3 cellular contexts compared by ENCODE assay signal in the genomic region with DNA sequence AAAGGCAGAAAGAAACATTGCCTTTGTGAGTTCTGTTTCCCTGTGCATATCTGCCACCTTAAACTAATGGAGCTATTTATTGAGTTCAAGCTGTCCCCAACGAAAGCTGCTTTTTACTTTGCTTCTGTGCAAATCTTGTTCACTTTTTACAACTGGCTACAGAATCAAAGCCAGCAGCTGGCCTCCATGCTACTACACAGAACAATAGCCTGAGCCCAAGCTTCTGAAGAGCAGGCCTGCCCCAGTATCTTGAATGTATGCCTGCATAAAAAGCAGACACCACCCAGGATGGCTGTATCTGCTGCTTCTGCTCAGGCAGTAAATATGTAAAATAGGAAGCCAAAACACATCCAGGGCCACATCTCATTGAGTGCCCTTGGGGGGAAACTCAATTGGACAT.
TF ChIP-seq lines count a peak whose summit lies in the region.

No MANE protein-coding gene starts in this region.

TF ChIP-seq in SK-N-SH, 30 proteins besides CTCF, POLR2A, EP300 and RAD21 (continued from another document):
- TF ChIP-seq, protein P1, sequence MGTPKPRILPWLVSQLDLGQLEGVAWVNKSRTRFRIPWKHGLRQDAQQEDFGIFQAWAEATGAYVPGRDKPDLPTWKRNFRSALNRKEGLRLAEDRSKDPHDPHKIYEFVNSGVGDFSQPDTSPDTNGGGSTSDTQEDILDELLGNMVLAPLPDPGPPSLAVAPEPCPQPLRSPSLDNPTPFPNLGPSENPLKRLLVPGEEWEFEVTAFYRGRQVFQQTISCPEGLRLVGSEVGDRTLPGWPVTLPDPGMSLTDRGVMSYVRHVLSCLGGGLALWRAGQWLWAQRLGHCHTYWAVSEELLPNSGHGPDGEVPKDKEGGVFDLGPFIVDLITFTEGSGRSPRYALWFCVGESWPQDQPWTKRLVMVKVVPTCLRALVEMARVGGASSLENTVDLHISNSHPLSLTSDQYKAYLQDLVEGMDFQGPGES (IDR thresholded peaks at IDR 0.05; ENCODE audit: low read depth, low read length): no peak
- TF ChIP-seq EZH2phosphoT487 (IDR thresholded peaks at IDR 0.05; ENCODE audit: borderline replicate concordance, low read depth): no peak
- TF ChIP-seq GATA2 (CRISPR knock-in tag; IDR thresholded peaks at IDR 0.05): no peak

TF ChIP-seq in SK-N-SH treated with all-trans-retinoic acid at 6 μM for 48 hours, 23 proteins besides CTCF, POLR2A, EP300 and RAD21 (continued from another document):
- TF ChIP-seq, protein P2, sequence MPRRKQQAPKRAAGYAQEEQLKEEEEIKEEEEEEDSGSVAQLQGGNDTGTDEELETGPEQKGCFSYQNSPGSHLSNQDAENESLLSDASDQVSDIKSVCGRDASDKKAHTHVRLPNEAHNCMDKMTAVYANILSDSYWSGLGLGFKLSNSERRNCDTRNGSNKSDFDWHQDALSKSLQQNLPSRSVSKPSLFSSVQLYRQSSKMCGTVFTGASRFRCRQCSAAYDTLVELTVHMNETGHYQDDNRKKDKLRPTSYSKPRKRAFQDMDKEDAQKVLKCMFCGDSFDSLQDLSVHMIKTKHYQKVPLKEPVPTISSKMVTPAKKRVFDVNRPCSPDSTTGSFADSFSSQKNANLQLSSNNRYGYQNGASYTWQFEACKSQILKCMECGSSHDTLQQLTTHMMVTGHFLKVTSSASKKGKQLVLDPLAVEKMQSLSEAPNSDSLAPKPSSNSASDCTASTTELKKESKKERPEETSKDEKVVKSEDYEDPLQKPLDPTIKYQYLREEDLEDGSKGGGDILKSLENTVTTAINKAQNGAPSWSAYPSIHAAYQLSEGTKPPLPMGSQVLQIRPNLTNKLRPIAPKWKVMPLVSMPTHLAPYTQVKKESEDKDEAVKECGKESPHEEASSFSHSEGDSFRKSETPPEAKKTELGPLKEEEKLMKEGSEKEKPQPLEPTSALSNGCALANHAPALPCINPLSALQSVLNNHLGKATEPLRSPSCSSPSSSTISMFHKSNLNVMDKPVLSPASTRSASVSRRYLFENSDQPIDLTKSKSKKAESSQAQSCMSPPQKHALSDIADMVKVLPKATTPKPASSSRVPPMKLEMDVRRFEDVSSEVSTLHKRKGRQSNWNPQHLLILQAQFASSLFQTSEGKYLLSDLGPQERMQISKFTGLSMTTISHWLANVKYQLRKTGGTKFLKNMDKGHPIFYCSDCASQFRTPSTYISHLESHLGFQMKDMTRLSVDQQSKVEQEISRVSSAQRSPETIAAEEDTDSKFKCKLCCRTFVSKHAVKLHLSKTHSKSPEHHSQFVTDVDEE (CRISPR knock-in tag; IDR thresholded peaks at IDR 0.05): no peak
- no peak for TF ChIP-seq TCF4 (CRISPR knock-in tag; IDR thresholded peaks at IDR 0.05; ENCODE audit: borderline replicate concordance)
- no peak for TF ChIP-seq ESRRG (CRISPR knock-in tag; IDR thresholded peaks at IDR 0.05)
- TF ChIP-seq, protein P3, sequence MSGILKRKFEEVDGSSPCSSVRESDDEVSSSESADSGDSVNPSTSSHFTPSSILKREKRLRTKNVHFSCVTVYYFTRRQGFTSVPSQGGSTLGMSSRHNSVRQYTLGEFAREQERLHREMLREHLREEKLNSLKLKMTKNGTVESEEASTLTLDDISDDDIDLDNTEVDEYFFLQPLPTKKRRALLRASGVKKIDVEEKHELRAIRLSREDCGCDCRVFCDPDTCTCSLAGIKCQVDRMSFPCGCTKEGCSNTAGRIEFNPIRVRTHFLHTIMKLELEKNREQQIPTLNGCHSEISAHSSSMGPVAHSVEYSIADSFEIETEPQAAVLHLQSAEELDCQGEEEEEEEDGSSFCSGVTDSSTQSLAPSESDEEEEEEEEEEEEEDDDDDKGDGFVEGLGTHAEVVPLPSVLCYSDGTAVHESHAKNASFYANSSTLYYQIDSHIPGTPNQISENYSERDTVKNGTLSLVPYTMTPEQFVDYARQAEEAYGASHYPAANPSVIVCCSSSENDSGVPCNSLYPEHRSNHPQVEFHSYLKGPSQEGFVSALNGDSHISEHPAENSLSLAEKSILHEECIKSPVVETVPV (CRISPR knock-in tag; IDR thresholded peaks at IDR 0.05): no peak
- TF ChIP-seq, protein P4, sequence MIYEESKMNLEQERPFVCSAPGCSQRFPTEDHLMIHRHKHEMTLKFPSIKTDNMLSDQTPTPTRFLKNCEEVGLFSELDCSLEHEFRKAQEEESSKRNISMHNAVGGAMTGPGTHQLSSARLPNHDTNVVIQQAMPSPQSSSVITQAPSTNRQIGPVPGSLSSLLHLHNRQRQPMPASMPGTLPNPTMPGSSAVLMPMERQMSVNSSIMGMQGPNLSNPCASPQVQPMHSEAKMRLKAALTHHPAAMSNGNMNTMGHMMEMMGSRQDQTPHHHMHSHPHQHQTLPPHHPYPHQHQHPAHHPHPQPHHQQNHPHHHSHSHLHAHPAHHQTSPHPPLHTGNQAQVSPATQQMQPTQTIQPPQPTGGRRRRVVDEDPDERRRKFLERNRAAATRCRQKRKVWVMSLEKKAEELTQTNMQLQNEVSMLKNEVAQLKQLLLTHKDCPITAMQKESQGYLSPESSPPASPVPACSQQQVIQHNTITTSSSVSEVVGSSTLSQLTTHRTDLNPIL (CRISPR knock-in tag; IDR thresholded peaks at IDR 0.05; ENCODE audit: low read depth): no peak
- TF ChIP-seq, protein P5, sequence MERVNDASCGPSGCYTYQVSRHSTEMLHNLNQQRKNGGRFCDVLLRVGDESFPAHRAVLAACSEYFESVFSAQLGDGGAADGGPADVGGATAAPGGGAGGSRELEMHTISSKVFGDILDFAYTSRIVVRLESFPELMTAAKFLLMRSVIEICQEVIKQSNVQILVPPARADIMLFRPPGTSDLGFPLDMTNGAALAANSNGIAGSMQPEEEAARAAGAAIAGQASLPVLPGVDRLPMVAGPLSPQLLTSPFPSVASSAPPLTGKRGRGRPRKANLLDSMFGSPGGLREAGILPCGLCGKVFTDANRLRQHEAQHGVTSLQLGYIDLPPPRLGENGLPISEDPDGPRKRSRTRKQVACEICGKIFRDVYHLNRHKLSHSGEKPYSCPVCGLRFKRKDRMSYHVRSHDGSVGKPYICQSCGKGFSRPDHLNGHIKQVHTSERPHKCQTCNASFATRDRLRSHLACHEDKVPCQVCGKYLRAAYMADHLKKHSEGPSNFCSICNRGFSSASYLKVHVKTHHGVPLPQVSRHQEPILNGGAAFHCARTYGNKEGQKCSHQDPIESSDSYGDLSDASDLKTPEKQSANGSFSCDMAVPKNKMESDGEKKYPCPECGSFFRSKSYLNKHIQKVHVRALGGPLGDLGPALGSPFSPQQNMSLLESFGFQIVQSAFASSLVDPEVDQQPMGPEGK (CRISPR knock-in tag; IDR thresholded peaks at IDR 0.05; ENCODE audit: borderline replicate concordance): no peak
- TF ChIP-seq ZNF565 (CRISPR knock-in tag; conservative IDR thresholded peaks at IDR 0.05; ENCODE audit: low read depth): no peak
- TF ChIP-seq ZFP30 (CRISPR knock-in tag; IDR thresholded peaks at IDR 0.05): no peak

TF ChIP-seq in WTC11, 78 proteins besides CTCF, POLR2A, EP300 and RAD21 (continued from another document):
- TF ChIP-seq, protein P6, sequence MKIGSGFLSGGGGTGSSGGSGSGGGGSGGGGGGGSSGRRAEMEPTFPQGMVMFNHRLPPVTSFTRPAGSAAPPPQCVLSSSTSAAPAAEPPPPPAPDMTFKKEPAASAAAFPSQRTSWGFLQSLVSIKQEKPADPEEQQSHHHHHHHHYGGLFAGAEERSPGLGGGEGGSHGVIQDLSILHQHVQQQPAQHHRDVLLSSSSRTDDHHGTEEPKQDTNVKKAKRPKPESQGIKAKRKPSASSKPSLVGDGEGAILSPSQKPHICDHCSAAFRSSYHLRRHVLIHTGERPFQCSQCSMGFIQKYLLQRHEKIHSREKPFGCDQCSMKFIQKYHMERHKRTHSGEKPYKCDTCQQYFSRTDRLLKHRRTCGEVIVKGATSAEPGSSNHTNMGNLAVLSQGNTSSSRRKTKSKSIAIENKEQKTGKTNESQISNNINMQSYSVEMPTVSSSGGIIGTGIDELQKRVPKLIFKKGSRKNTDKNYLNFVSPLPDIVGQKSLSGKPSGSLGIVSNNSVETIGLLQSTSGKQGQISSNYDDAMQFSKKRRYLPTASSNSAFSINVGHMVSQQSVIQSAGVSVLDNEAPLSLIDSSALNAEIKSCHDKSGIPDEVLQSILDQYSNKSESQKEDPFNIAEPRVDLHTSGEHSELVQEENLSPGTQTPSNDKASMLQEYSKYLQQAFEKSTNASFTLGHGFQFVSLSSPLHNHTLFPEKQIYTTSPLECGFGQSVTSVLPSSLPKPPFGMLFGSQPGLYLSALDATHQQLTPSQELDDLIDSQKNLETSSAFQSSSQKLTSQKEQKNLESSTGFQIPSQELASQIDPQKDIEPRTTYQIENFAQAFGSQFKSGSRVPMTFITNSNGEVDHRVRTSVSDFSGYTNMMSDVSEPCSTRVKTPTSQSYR (CRISPR knock-in tag; IDR thresholded peaks at IDR 0.05): no peak
- TF ChIP-seq FOXJ3 (CRISPR knock-in tag; IDR thresholded peaks at IDR 0.05; ENCODE audit: borderline replicate concordance) (no peak), ZNF263 (CRISPR knock-in tag; IDR thresholded peaks at IDR 0.05; ENCODE audit: low read depth) (no peak), TP53 (CRISPR knock-in tag; IDR thresholded peaks at IDR 0.05) (no peak), TEAD4 (CRISPR knock-in tag; IDR thresholded peaks at IDR 0.05) (no peak), TCF7 (CRISPR knock-in tag; IDR thresholded peaks at IDR 0.05; ENCODE audit: low read depth) (no peak), PRRX2 (CRISPR knock-in tag; IDR thresholded peaks at IDR 0.05) (no peak), NFYB (CRISPR knock-in tag; conservative IDR thresholded peaks at IDR 0.05; ENCODE audit: low read depth) (no peak), OVOL2 (CRISPR knock-in tag; IDR thresholded peaks at IDR 0.05; ENCODE audit: borderline replicate concordance) (no peak), NR1H2 (CRISPR knock-in tag; IDR thresholded peaks at IDR 0.05) (no peak), HMGA2 (CRISPR knock-in tag; IDR thresholded peaks at IDR 0.05) (no peak), ELF4 (CRISPR knock-in tag; IDR thresholded peaks at IDR 0.05; ENCODE audit: low read depth) (no peak)
- TF ChIP-seq, protein P7, sequence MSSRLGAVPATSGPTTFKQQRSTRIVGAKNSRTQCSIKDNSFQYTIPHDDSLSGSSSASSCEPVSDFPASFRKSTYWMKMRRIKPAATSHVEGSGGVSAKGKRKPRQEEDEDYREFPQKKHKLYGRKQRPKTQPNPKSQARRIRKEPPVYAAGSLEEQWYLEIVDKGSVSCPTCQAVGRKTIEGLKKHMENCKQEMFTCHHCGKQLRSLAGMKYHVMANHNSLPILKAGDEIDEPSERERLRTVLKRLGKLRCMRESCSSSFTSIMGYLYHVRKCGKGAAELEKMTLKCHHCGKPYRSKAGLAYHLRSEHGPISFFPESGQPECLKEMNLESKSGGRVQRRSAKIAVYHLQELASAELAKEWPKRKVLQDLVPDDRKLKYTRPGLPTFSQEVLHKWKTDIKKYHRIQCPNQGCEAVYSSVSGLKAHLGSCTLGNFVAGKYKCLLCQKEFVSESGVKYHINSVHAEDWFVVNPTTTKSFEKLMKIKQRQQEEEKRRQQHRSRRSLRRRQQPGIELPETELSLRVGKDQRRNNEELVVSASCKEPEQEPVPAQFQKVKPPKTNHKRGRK (CRISPR knock-in tag; IDR thresholded peaks at IDR 0.05; ENCODE audit: borderline replicate concordance): no peak
- TF ChIP-seq, protein P8, sequence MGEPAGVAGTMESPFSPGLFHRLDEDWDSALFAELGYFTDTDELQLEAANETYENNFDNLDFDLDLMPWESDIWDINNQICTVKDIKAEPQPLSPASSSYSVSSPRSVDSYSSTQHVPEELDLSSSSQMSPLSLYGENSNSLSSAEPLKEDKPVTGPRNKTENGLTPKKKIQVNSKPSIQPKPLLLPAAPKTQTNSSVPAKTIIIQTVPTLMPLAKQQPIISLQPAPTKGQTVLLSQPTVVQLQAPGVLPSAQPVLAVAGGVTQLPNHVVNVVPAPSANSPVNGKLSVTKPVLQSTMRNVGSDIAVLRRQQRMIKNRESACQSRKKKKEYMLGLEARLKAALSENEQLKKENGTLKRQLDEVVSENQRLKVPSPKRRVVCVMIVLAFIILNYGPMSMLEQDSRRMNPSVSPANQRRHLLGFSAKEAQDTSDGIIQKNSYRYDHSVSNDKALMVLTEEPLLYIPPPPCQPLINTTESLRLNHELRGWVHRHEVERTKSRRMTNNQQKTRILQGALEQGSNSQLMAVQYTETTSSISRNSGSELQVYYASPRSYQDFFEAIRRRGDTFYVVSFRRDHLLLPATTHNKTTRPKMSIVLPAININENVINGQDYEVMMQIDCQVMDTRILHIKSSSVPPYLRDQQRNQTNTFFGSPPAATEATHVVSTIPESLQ (CRISPR knock-in tag; IDR thresholded peaks at IDR 0.05): no peak
- TF ChIP-seq, protein P9, sequence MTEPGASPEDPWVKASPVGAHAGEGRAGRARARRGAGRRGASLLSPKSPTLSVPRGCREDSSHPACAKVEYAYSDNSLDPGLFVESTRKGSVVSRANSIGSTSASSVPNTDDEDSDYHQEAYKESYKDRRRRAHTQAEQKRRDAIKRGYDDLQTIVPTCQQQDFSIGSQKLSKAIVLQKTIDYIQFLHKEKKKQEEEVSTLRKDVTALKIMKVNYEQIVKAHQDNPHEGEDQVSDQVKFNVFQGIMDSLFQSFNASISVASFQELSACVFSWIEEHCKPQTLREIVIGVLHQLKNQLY (CRISPR knock-in tag; IDR thresholded peaks at IDR 0.05): no peak
- TF ChIP-seq, protein P10, sequence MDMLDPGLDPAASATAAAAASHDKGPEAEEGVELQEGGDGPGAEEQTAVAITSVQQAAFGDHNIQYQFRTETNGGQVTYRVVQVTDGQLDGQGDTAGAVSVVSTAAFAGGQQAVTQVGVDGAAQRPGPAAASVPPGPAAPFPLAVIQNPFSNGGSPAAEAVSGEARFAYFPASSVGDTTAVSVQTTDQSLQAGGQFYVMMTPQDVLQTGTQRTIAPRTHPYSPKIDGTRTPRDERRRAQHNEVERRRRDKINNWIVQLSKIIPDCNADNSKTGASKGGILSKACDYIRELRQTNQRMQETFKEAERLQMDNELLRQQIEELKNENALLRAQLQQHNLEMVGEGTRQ (CRISPR knock-in tag; IDR thresholded peaks at IDR 0.05): no peak
- TF ChIP-seq, protein P11, sequence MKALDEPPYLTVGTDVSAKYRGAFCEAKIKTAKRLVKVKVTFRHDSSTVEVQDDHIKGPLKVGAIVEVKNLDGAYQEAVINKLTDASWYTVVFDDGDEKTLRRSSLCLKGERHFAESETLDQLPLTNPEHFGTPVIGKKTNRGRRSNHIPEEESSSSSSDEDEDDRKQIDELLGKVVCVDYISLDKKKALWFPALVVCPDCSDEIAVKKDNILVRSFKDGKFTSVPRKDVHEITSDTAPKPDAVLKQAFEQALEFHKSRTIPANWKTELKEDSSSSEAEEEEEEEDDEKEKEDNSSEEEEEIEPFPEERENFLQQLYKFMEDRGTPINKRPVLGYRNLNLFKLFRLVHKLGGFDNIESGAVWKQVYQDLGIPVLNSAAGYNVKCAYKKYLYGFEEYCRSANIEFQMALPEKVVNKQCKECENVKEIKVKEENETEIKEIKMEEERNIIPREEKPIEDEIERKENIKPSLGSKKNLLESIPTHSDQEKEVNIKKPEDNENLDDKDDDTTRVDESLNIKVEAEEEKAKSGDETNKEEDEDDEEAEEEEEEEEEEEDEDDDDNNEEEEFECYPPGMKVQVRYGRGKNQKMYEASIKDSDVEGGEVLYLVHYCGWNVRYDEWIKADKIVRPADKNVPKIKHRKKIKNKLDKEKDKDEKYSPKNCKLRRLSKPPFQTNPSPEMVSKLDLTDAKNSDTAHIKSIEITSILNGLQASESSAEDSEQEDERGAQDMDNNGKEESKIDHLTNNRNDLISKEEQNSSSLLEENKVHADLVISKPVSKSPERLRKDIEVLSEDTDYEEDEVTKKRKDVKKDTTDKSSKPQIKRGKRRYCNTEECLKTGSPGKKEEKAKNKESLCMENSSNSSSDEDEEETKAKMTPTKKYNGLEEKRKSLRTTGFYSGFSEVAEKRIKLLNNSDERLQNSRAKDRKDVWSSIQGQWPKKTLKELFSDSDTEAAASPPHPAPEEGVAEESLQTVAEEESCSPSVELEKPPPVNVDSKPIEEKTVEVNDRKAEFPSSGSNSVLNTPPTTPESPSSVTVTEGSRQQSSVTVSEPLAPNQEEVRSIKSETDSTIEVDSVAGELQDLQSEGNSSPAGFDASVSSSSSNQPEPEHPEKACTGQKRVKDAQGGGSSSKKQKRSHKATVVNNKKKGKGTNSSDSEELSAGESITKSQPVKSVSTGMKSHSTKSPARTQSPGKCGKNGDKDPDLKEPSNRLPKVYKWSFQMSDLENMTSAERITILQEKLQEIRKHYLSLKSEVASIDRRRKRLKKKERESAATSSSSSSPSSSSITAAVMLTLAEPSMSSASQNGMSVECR (CRISPR knock-in tag; IDR thresholded peaks at IDR 0.05; ENCODE audit: borderline replicate concordance): no peak
